ENCODE assay signal across 35 cellular contexts in genomic region chr10:27038168-27038567, GRCh38.
"Had no signal": no experiment of that assay in that cellular context is flagged by ENCODE, and none has a peak within 500 bp of the region (broad histone marks: within the 10 kb centered on the region; RNA-seq: fewer than 3 reads in every experiment).

No MANE protein-coding gene starts in this region.

- H3K27me3 ChIP-seq: adrenal gland, body of pancreas, brain microvascular endothelial cell, cardiac muscle cell had no signal

- H3K36me3 ChIP-seq: adrenal gland had no signal

- H3K9me3 ChIP-seq: adrenal gland, body of pancreas had no signal

- H3K27ac ChIP-seq: adrenal gland, body of pancreas, brain microvascular endothelial cell, cardiac muscle cell, VCaP had no signal

- H3K4me1 ChIP-seq: adrenal gland, body of pancreas had no signal

- H3K4me3 ChIP-seq: adrenal gland, body of pancreas, cardiac muscle cell had no signal

- FAIRE-seq: astrocyte, bronchial epithelial cell had no signal

- DNase-seq: activated B cell treated with CpG ODN at 0.5 μM for 24 hours; activated CD4-positive, alpha-beta memory T cell treated with anti-CD3 and anti-CD28 coated beads for 36 hours; activated CD4-positive, alpha-beta T cell treated with anti-CD3 and anti-CD28 coated beads for 4 hours; activated CD4-positive, alpha-beta T cell treated with anti-CD3 and anti-CD28 coated beads, Interleukin-2, amount 10 ng/mL, durations not matched to agents 24 days and 14 days; activated CD4-positive, alpha-beta T cell treated with anti-CD3 and anti-CD28 coated beads, Interleukin-2, amount 50 U/mL, for 1 hour; activated CD4-positive, alpha-beta T cell treated with anti-CD3 and anti-CD28 coated beads, Interleukin-2, amount 50 U/mL, for 4 hours; activated CD4-positive, CD25-positive, alpha-beta regulatory T cell treated with anti-CD3 and anti-CD28 coated beads, Interleukin-2, amount 50 U/mL, for 72 hours; activated CD8-positive, alpha-beta memory T cell treated with anti-CD3 and anti-CD28 coated beads, Interleukin-2, amount 50 U/mL, for 4 hours; activated CD8-positive, alpha-beta T cell treated with anti-CD3 and anti-CD28 coated beads for 36 hours; activated effector memory CD4-positive, alpha-beta T cell treated with anti-CD3 and anti-CD28 coated beads, Interleukin-2, amount 50 U/mL, for 16 hours; activated gamma-delta T cell treated with Interleukin-2 at 50 U/mL for 16 hours; activated naive CD4-positive, alpha-beta T cell; activated naive CD4-positive, alpha-beta T cell treated with anti-CD3 and anti-CD28 coated beads for 36 hours; activated naive CD4-positive, alpha-beta T cell treated with anti-CD3 and anti-CD28 coated beads, Interleukin-2, amount 50 U/mL, for 16 hours; activated naive CD8-positive, alpha-beta T cell treated with anti-CD3 and anti-CD28 coated beads for 36 hours; activated T-cell treated with anti-CD3 and anti-CD28 coated beads for 4 hours; activated T-cell treated with anti-CD3 and anti-CD28 coated beads, Interleukin-2, amount 50 U/mL, for 1 hour; activated T-cell treated with anti-CD3 and anti-CD28 coated beads, Interleukin-2, amount 50 U/mL, for 4 hours; activated T-cell treated with anti-CD3 and anti-CD28 coated beads, Interleukin-2, amount 50 U/mL, for 72 hours; adrenal gland; amniotic stem cell; aorta; body of pancreas; brain microvascular endothelial cell; caudate nucleus; cerebellar nuclear complex; T-helper 1 cell; T-helper 2 cell; T-helper 9 cell had no signal

- ATAC-seq: activated CD8-positive, alpha-beta T cell treated with anti-CD3 and anti-CD28 coated beads for 36 hours; activated naive CD4-positive, alpha-beta T cell treated with anti-CD3 and anti-CD28 coated beads, Interleukin-2, amount 50 U/mL, for 72 hours; activated T-cell treated with anti-CD3 and anti-CD28 coated beads, Interleukin-2, amount 50 U/mL, for 4 hours; activated T-cell treated with anti-CD3 and anti-CD28 coated beads, Interleukin-2, amount 50 U/mL, for 72 hours; activated T-helper 17 cell treated with anti-CD3 and anti-CD28 coated beads, Interleukin-2, amount 50 U/mL, for 72 hours; body of pancreas had no signal
